1 cellular context compared by ENCODE assay signal in the genomic region with DNA sequence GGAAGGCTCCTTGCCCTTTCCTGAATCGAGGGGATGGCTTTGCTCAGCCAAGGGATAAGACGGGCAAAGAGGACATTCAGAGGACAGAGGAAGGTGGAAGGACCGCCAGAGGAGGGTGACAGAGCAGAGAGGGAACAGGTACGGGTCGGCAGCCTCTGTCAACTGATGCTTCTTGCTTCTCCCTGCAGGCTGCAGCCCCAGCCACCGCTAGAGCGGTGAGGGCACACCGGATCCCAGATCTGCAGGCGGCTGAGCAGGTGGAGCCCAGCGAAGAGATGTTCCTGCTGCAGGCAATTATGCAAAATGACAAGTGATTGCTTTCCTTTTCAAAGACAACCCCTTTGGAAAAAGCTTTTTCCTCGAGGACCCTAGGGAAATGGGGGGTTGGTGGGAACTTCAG.
TF ChIP-seq lines count a peak whose summit lies in the region.

No MANE protein-coding gene starts in this region.

TF ChIP-seq in HepG2, 621 proteins besides CTCF, POLR2A, EP300 and RAD21 (continued from another document):
- TF ChIP-seq ZBTB49 (CRISPR knock-in tag; IDR thresholded peaks at IDR 0.05; ENCODE audit: borderline replicate concordance): no peak
- TF ChIP-seq, protein P1, sequence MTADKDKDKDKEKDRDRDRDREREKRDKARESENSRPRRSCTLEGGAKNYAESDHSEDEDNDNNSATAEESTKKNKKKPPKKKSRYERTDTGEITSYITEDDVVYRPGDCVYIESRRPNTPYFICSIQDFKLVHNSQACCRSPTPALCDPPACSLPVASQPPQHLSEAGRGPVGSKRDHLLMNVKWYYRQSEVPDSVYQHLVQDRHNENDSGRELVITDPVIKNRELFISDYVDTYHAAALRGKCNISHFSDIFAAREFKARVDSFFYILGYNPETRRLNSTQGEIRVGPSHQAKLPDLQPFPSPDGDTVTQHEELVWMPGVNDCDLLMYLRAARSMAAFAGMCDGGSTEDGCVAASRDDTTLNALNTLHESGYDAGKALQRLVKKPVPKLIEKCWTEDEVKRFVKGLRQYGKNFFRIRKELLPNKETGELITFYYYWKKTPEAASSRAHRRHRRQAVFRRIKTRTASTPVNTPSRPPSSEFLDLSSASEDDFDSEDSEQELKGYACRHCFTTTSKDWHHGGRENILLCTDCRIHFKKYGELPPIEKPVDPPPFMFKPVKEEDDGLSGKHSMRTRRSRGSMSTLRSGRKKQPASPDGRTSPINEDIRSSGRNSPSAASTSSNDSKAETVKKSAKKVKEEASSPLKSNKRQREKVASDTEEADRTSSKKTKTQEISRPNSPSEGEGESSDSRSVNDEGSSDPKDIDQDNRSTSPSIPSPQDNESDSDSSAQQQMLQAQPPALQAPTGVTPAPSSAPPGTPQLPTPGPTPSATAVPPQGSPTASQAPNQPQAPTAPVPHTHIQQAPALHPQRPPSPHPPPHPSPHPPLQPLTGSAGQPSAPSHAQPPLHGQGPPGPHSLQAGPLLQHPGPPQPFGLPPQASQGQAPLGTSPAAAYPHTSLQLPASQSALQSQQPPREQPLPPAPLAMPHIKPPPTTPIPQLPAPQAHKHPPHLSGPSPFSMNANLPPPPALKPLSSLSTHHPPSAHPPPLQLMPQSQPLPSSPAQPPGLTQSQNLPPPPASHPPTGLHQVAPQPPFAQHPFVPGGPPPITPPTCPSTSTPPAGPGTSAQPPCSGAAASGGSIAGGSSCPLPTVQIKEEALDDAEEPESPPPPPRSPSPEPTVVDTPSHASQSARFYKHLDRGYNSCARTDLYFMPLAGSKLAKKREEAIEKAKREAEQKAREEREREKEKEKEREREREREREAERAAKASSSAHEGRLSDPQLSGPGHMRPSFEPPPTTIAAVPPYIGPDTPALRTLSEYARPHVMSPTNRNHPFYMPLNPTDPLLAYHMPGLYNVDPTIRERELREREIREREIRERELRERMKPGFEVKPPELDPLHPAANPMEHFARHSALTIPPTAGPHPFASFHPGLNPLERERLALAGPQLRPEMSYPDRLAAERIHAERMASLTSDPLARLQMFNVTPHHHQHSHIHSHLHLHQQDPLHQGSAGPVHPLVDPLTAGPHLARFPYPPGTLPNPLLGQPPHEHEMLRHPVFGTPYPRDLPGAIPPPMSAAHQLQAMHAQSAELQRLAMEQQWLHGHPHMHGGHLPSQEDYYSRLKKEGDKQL (CRISPR knock-in tag; IDR thresholded peaks at IDR 0.05; ENCODE audit: low read depth): no peak
- no peak for TF ChIP-seq CSRNP1 (CRISPR knock-in tag; IDR thresholded peaks at IDR 0.05)
- TF ChIP-seq MXI1 (IDR thresholded peaks at IDR 0.05; ENCODE audit: borderline replicate concordance, low read depth, low read length): no peak
- no peak for TF ChIP-seq ZNF543 (CRISPR knock-in tag; IDR thresholded peaks at IDR 0.05)
- TF ChIP-seq MBNL3 (CRISPR knock-in tag; conservative IDR thresholded peaks at IDR 0.05): no peak
- no peak for TF ChIP-seq SP1 (IDR thresholded peaks at IDR 0.05)
- no peak for TF ChIP-seq SP1 (CRISPR knock-in tag; IDR thresholded peaks at IDR 0.05)
- TF ChIP-seq JARID2 (CRISPR knock-in tag; IDR thresholded peaks at IDR 0.05; ENCODE audit: insufficient replicate concordance): no peak
- TF ChIP-seq, protein P2, sequence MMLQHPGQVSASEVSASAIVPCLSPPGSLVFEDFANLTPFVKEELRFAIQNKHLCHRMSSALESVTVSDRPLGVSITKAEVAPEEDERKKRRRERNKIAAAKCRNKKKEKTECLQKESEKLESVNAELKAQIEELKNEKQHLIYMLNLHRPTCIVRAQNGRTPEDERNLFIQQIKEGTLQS (CRISPR knock-in tag; IDR thresholded peaks at IDR 0.05): no peak
- TF ChIP-seq ZIK1 (CRISPR knock-in tag; IDR thresholded peaks at IDR 0.05; ENCODE audit: borderline replicate concordance, low read depth): no peak
